Comparison of ENCODE assay signal across 9 cellular contexts in genomic region chr19:16118489-16119033, GRCh38. TPM values are rescaled to one million over a fixed set of nuclear protein-coding genes. Genes with fewer than 3 reads are reported as not detected.
DNase-seq lines count a peak whose midpoint lies in the region; ATAC-seq and TF ChIP-seq lines count a peak whose summit lies in the region.
"Had no signal": no experiment of that assay in that cellular context is flagged by ENCODE, and none has a peak within 500 bp of the region (broad histone marks: within the 10 kb centered on the region; RNA-seq: fewer than 3 reads in every experiment).

No MANE protein-coding gene starts in this region.

- no peaks in the 10 kb centered on the region for H3K9me3 Mint-ChIP-seq in activated naive CD8-positive, alpha-beta T cell treated with anti-CD3 and anti-CD28 coated beads for 36 hours
- H3K9me3 Mint-ChIP-seq in HFFc6 (no peaks in the 10 kb centered on the region), Calu3 (ENCODE audit: low read depth, unreplicated experiment) (no peaks in the 10 kb centered on the region)
- H3K9me3 Mint-ChIP-seq: brain had no signal

- CTCF ChIA-PET in Calu3 (lab: Charles Lee) = interaction anchor here (0.7 to 1.6 kb wide), 2 partner anchors 25 to 67 kb away, joined by 3 read pairs; partner anchors contain the start of gene FAM32A

- DNase-seq in GM12865 (ENCODE audit: low read depth) = peak; percentile 98
- DNase-seq in activated naive CD8-positive, alpha-beta T cell treated with anti-CD3 and anti-CD28 coated beads for 36 hours = peak; percentile 38
- DNase-seq in stimulated activated CD4-positive, alpha-beta T cell treated with anti-CD3 and anti-CD28 coated beads, Interleukin-4, amount 100 ng/mL, for 24 hours = peak; percentile 58
- no peak for DNase-seq in HFFc6
- DNase-seq in Calu3 = no peak

- peak overlapping the region; percentile 58 for H3K4me3 ChIP-seq in GM12865 (ENCODE audit: low read depth, low read length)

- peak overlapping the region; percentile 87 for H3K27ac Mint-ChIP-seq in activated naive CD8-positive, alpha-beta T cell treated with anti-CD3 and anti-CD28 coated beads for 36 hours
- H3K27ac Mint-ChIP-seq in HFFc6 = no peak overlapping the region
- no peak overlapping the region for H3K27ac Mint-ChIP-seq in Calu3 (ENCODE audit: unreplicated experiment)
- H3K27ac Mint-ChIP-seq: brain had no signal

- H3K27me3 Mint-ChIP-seq in activated naive CD8-positive, alpha-beta T cell treated with anti-CD3 and anti-CD28 coated beads for 36 hours = no peaks in the 10 kb centered on the region
- H3K27me3 Mint-ChIP-seq in HFFc6 (ENCODE audit: insufficient read depth) (no peaks in the 10 kb centered on the region), Calu3 (ENCODE audit: unreplicated experiment) (no peaks in the 10 kb centered on the region)

- no TSS peak for BruUV-seq in Calu3 (replicated peaks; lab: Mats Ljungman, UMichigan)

- H3K36me3 Mint-ChIP-seq in activated naive CD8-positive, alpha-beta T cell treated with anti-CD3 and anti-CD28 coated beads for 36 hours = peaks cover 36% of the 10 kb centered on the region
- H3K36me3 Mint-ChIP-seq in HFFc6 (ENCODE audit: low read depth) (no peaks in the 10 kb centered on the region), Calu3 (ENCODE audit: insufficient read depth, unreplicated experiment) (peaks cover 29% of the 10 kb centered on the region)

- intact Hi-C loops in Calu3 (cut with micrococcal nuclease; ENCODE audit: unreplicated experiment) = loop anchor here (10.0 kb wide), 2 partner anchors 54 to 66 kb away; partner anchors contain the start of gene FAM32A

- TF ChIP-seq CTCF in GM12865 (IDR thresholded peaks at IDR 0.05; ENCODE audit: insufficient read depth, low read depth, low read length, missing control alignments) = no peak
- no peak for TF ChIP-seq CTCF in HFFc6 (IDR thresholded peaks at IDR 0.05)
- TF ChIP-seq CTCF in Calu3 (IDR thresholded peaks at IDR 0.05; ENCODE audit: unreplicated experiment) = no peak

- peaks cover 48% of the 10 kb centered on the region for H3K4me1 Mint-ChIP-seq in activated naive CD8-positive, alpha-beta T cell treated with anti-CD3 and anti-CD28 coated beads for 36 hours
- H3K4me1 Mint-ChIP-seq in HFFc6 (ENCODE audit: low read depth) = peaks cover 15% of the 10 kb centered on the region
- no peaks in the 10 kb centered on the region for H3K4me1 Mint-ChIP-seq in Calu3 (ENCODE audit: low read depth, unreplicated experiment)

- ATAC-seq in GM21381 (IDR thresholded peaks at IDR 0.05; ENCODE audit: unreplicated experiment) (peak; percentile 74), HG03571 (IDR thresholded peaks at IDR 0.05; ENCODE audit: unreplicated experiment) (peak; percentile 85), SK-N-SH treated with all-trans-retinoic acid at 6 μM for 48 hours (no peak)

- no peak overlapping the region for H3K4me3 Mint-ChIP-seq in activated naive CD8-positive, alpha-beta T cell treated with anti-CD3 and anti-CD28 coated beads for 36 hours
- no peak overlapping the region for H3K4me3 Mint-ChIP-seq in HFFc6
- no peak overlapping the region for H3K4me3 Mint-ChIP-seq in Calu3 (ENCODE audit: low read depth, unreplicated experiment)
- H3K4me3 Mint-ChIP-seq: brain had no signal

TF ChIP-seq in SK-N-SH treated with all-trans-retinoic acid at 6 μM for 48 hours, 23 proteins besides CTCF, POLR2A, EP300 and RAD21:
- no peak for TF ChIP-seq ZNF70 (CRISPR knock-in tag; IDR thresholded peaks at IDR 0.05)
- TF ChIP-seq ZFP30 (CRISPR knock-in tag; IDR thresholded peaks at IDR 0.05) = no peak
- TF ChIP-seq CSDC2 (CRISPR knock-in tag; IDR thresholded peaks at IDR 0.05) = no peak
- TF ChIP-seq CREB5 (CRISPR knock-in tag; IDR thresholded peaks at IDR 0.05; ENCODE audit: low read depth) = no peak
- TF ChIP-seq SNAI2 (CRISPR knock-in tag; IDR thresholded peaks at IDR 0.05) = no peak
- no peak for TF ChIP-seq ARNTL (CRISPR knock-in tag; IDR thresholded peaks at IDR 0.05; ENCODE audit: borderline replicate concordance, low read depth)
- no peak for TF ChIP-seq ZNF8 (CRISPR knock-in tag; IDR thresholded peaks at IDR 0.05)
- no peak for TF ChIP-seq TCF4 (CRISPR knock-in tag; IDR thresholded peaks at IDR 0.05; ENCODE audit: borderline replicate concordance)
- TF ChIP-seq PPARA (CRISPR knock-in tag; IDR thresholded peaks at IDR 0.05; ENCODE audit: borderline replicate concordance) = no peak
- TF ChIP-seq TOX (CRISPR knock-in tag; IDR thresholded peaks at IDR 0.05; ENCODE audit: borderline replicate concordance) = no peak
- TF ChIP-seq BACH2 (CRISPR knock-in tag; IDR thresholded peaks at IDR 0.05; ENCODE audit: borderline replicate concordance) = no peak

RNA-seq across cellular contexts. Expression of gene RAB8A, which starts 6.9 kb away (rescaled TPM):
- total RNA-seq in activated naive CD8-positive, alpha-beta T cell treated with anti-CD3 and anti-CD28 coated beads for 36 hours = 100 to 1,000 TPM; 168 to 169 TPM
- total RNA-seq in HFFc6 (2021; fragmentation: NEBNext Ultra II Directional; extraction: Animal tissue kit (Norgen Biotek cat#: 25700)) = 100 to 1,000 TPM in 3 of 6 experiments, 10 to 100 TPM in 3; 93.5 to 103 (median 100) TPM
- 76.6 and 77.3 TPM in 2 replicates for total RNA-seq in Calu3 (2022)

RNA-seq across cellular contexts. Expression of gene HSH2D, which starts 24.9 kb away (rescaled TPM):
- total RNA-seq in activated naive CD8-positive, alpha-beta T cell treated with anti-CD3 and anti-CD28 coated beads for 36 hours = 10 to 100 TPM; 29.6 to 29.8 TPM
- not detected for total RNA-seq in HFFc6 (2021; fragmentation: NEBNext Ultra II Directional; extraction: Animal tissue kit (Norgen Biotek cat#: 25700))
- 29.5 and 50.6 TPM in 2 replicates for total RNA-seq in Calu3 (2022)

RNA-seq across cellular contexts. Expression of gene TPM4, which starts 42.3 kb away (rescaled TPM):
- 100 to 1,000 TPM; 203 to 204 TPM for total RNA-seq in activated naive CD8-positive, alpha-beta T cell treated with anti-CD3 and anti-CD28 coated beads for 36 hours
- total RNA-seq in HFFc6 (2021; fragmentation: NEBNext Ultra II Directional; extraction: Animal tissue kit (Norgen Biotek cat#: 25700)) = 1,000 to 10,000 TPM in 4 of 6 experiments, 100 to 1,000 TPM in 2; 973 to 1,332 (median 1,247) TPM
- 219 and 224 TPM in 2 replicates for total RNA-seq in Calu3 (2022)

RNA-seq across cellular contexts. Expression of gene CIB3, which starts 54.8 kb away (rescaled TPM):
- not detected for total RNA-seq in activated naive CD8-positive, alpha-beta T cell treated with anti-CD3 and anti-CD28 coated beads for 36 hours
- total RNA-seq in HFFc6 (2021; fragmentation: NEBNext Ultra II Directional; extraction: Animal tissue kit (Norgen Biotek cat#: 25700)) = not detected
- total RNA-seq in Calu3 (2022) = not detected in 2 replicates

Comparison
In these comparisons a context has a peak if more than half of its experiments do, and no peak if none do; other contexts are left out.
1. DNase-seq: peak in GM12865 (single experiment), activated naive CD8-positive, alpha-beta T cell treated with anti-CD3 and anti-CD28 coated beads for 36 hours (single experiment) and stimulated activated CD4-positive, alpha-beta T cell treated with anti-CD3 and anti-CD28 coated beads, Interleukin-4, amount 100 ng/mL, for 24 hours (single experiment); none in HFFc6 (single experiment) and Calu3 (single experiment).
2. RNA of gene HSH2D, which starts 24.9 kb away (total RNA-seq): 29.6 to 29.8 TPM in activated naive CD8-positive, alpha-beta T cell treated with anti-CD3 and anti-CD28 coated beads for 36 hours and 29.5 to 50.6 TPM in Calu3; not detected in HFFc6; every median in the first group is over 10 times any median in the second.